In the genomic region with DNA sequence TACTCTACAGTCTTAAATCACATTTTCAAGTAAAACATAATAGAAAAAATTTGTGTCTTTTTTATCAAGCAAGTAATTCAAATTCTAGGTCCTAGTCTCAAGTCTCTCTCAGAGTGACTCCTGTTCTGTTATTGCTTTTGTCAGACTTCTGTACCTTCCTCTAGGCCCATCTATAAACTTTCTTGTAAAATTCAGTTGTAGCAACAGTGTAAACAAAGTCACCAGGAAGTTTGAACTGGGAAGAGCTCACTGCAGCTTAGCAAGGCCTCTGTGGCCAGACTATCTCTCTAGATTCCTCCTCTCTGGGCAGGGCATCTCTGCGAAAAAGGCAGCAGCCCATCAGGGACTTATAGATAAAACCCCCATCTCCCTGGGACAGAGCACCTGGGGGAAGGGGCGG, we compare ENCODE assay signal across 30 cellular contexts.
"Had no signal": no experiment of that assay in that cellular context is flagged by ENCODE, and none has a peak within 500 bp of the region (broad histone marks: within the 10 kb centered on the region; RNA-seq: fewer than 3 reads in every experiment).

No MANE protein-coding gene starts in this region.

- H3K27me3 ChIP-seq: ascending aorta, body of pancreas, Peyer's patch, SJCRH30 had no signal

- ATAC-seq: activated CD8-positive, alpha-beta T cell treated with anti-CD3 and anti-CD28 coated beads, Interleukin-2, amount 10 ng/mL, durations not matched to agents 7 days and 5 days; activated naive CD4-positive, alpha-beta T cell treated with anti-CD3 and anti-CD28 coated beads, Interleukin-2, amount 50 U/mL, for 72 hours; activated naive CD8-positive, alpha-beta T cell treated with anti-CD3 and anti-CD28 coated beads, Interleukin-2, amount 50 U/mL, for 24 hours; body of pancreas; SK-N-SH treated with all-trans-retinoic acid at 6 μM for 48 hours; WTC11 had no signal

- H3K4me3 ChIP-seq: ascending aorta, body of pancreas, Peyer's patch, SJCRH30 had no signal

- H3K4me1 ChIP-seq: ascending aorta, Peyer's patch, SJCRH30 had no signal

- H3K27ac ChIP-seq: ascending aorta, body of pancreas, KMS-11, Peyer's patch, RWPE1, SJCRH30 had no signal

- DNase-seq: activated CD4-positive, alpha-beta T cell treated with anti-CD3 and anti-CD28 coated beads for 48 hours; activated CD4-positive, alpha-beta T cell treated with anti-CD3 and anti-CD28 coated beads, Interleukin-2, amount 50 U/mL, for 4 hours; activated CD4-positive, CD25-positive, alpha-beta regulatory T cell treated with anti-CD3 and anti-CD28 coated beads, Interleukin-2, amount 50 U/mL, for 72 hours; activated CD8-positive, alpha-beta memory T cell treated with anti-CD3 and anti-CD28 coated beads, Interleukin-2, amount 50 U/mL, for 48 hours; activated CD8-positive, alpha-beta T cell treated with anti-CD3 and anti-CD28 coated beads, Interleukin-2, amount 10 ng/mL, durations not matched to agents 7 days and 5 days; activated effector memory CD4-positive, alpha-beta T cell treated with Interleukin-2 at 50 U/mL for 16 hours; activated naive CD4-positive, alpha-beta T cell treated with Interleukin-2 at 50 U/mL for 16 hours; activated naive CD8-positive, alpha-beta T cell treated with anti-CD3 and anti-CD28 coated beads, Interleukin-2, amount 50 U/mL, for 24 hours; activated T-cell treated with anti-CD3 and anti-CD28 coated beads, Interleukin-2, amount 50 U/mL, for 1 hour; amniotic stem cell; body of pancreas; MM.1S; NCI-H1105; NCI-H1436; NCI-H1694 treated with DMSO at 0.1 percent for 48 hours; NCI-H2029 treated with DMSO at 0.1 percent for 48 hours; NCI-H345; NCI-H510A; NCI-H69; NK-92 treated with Interleukin-12 subunit alpha and Interleukin-12 subunit beta, amount 100 ng/mL, for 24 hours; Peyer's patch; Right ventricle myocardium superior; SJCRH30; SW 1271 had no signal

- H3K36me3 ChIP-seq: ascending aorta, Peyer's patch, SJCRH30 had no signal

- H3K4me2 ChIP-seq: KMS-11 had no signal

- H3K9me3 ChIP-seq: body of pancreas had no signal
